1 cellular context compared by ENCODE assay signal in the genomic region with DNA sequence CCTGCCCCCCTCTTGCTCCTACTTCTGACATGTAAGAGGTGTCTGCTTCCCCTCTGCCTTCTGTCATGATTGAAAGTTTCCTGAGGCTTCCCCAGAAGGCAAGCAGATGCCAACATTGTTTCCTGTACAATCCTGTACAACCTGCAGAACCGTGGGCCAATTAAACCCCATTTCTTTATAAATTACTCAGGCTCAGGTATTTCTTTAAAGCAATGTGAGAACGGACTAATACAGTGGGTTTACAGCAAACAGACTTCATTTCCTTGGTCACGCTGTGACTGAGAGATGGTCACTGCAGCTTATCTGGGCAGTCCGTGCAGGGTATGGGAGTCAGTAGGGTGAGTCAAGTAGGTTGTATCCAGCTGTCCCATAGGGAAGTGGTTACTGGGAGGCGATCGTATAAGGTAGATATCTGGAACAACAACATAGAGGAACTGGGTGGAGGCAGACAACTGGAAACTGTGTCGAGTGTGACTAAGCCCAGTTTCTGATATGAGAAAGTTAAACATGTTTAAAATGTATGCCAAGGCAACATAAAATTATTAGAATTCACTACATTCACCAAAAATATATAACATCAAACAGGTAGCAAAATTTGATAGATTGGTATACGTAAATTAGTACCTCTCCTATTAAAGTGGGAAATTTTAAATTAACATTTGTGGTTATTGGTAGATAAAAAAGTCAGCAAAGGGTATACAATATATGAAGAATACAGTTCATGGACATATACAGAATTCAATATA.
A peak's percentile ranks its signal among the peaks of the same experiment; 100 is the strongest.
TF ChIP-seq lines count a peak whose summit lies in the region.

No MANE protein-coding gene starts in this region.

TF ChIP-seq in K562, 482 proteins besides CTCF, POLR2A, EP300 and RAD21 (continued from another document and continues in another):
- TF ChIP-seq MLX (CRISPR knock-in tag; conservative IDR thresholded peaks at IDR 0.05) = no peak
- TF ChIP-seq RBFOX2 (IDR thresholded peaks at IDR 0.05; ENCODE audit: low read depth, low read length) = no peak
- TF ChIP-seq MTF1 (CRISPR knock-in tag; IDR thresholded peaks at IDR 0.05; ENCODE audit: borderline replicate concordance) = no peak
- no peak for TF ChIP-seq ZNF253 (CRISPR knock-in tag; conservative IDR thresholded peaks at IDR 0.05)
- TF ChIP-seq RNF219 (CRISPR knock-in tag; IDR thresholded peaks at IDR 0.05) = no peak
- peak in 1 of 2 experiments; percentile 65; a peak in 1 of 4 replicates for TF ChIP-seq ZNF639 (CRISPR knock-in tag; conservative IDR thresholded peaks at IDR 0.05 in 1 of 2, IDR thresholded peaks at IDR 0.05 in 1 of 2)
- TF ChIP-seq TCF15 (CRISPR knock-in tag; IDR thresholded peaks at IDR 0.05) = no peak
- no peak for TF ChIP-seq IFI16 (CRISPR knock-in tag; IDR thresholded peaks at IDR 0.05)
- no peak for TF ChIP-seq POLR3G (IDR thresholded peaks at IDR 0.05; ENCODE audit: extremely low read depth, insufficient read length, insufficient replicate concordance)
- no peak for TF ChIP-seq TCF7 (IDR thresholded peaks at IDR 0.05; ENCODE audit: borderline replicate concordance)
- no peak for TF ChIP-seq CAMTA2 (CRISPR knock-in tag; conservative IDR thresholded peaks at IDR 0.05)
- no peak for TF ChIP-seq HNRNPK (IDR thresholded peaks at IDR 0.05; ENCODE audit: low read depth, low read length, poor library complexity, severe bottlenecking)
- no peak for TF ChIP-seq NKRF (IDR thresholded peaks at IDR 0.05; ENCODE audit: borderline replicate concordance)
- no peak for TF ChIP-seq ZNF696 (CRISPR knock-in tag; conservative IDR thresholded peaks at IDR 0.05)
- TF ChIP-seq ARID4B (CRISPR knock-in tag; IDR thresholded peaks at IDR 0.05) = no peak
- no peak for TF ChIP-seq ZBTB40 (IDR thresholded peaks at IDR 0.05)
- no peak for TF ChIP-seq ZBTB40 (CRISPR knock-in tag; IDR thresholded peaks at IDR 0.05)
- TF ChIP-seq HDAC1 (IDR thresholded peaks at IDR 0.05) = peak in 1 of 2 experiments; percentile 79; a peak in 2 of 4 replicates
- TF ChIP-seq HNRNPH1 (optimal IDR thresholded peaks at IDR 0.05; ENCODE audit: low read depth, low read length) = no peak
- TF ChIP-seq CBX8 (IDR thresholded peaks at IDR 0.05; ENCODE audit: borderline replicate concordance, extremely low read depth, low read depth, low read length, poor library complexity, severe bottlenecking) = no peak
- TF ChIP-seq, protein P1, sequence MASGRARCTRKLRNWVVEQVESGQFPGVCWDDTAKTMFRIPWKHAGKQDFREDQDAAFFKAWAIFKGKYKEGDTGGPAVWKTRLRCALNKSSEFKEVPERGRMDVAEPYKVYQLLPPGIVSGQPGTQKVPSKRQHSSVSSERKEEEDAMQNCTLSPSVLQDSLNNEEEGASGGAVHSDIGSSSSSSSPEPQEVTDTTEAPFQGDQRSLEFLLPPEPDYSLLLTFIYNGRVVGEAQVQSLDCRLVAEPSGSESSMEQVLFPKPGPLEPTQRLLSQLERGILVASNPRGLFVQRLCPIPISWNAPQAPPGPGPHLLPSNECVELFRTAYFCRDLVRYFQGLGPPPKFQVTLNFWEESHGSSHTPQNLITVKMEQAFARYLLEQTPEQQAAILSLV (tag; IDR thresholded peaks at IDR 0.05) = no peak
- TF ChIP-seq SREBF1 (IDR thresholded peaks at IDR 0.05; ENCODE audit: borderline replicate concordance, low read depth, low read length) = no peak
- TF ChIP-seq, protein P2, sequence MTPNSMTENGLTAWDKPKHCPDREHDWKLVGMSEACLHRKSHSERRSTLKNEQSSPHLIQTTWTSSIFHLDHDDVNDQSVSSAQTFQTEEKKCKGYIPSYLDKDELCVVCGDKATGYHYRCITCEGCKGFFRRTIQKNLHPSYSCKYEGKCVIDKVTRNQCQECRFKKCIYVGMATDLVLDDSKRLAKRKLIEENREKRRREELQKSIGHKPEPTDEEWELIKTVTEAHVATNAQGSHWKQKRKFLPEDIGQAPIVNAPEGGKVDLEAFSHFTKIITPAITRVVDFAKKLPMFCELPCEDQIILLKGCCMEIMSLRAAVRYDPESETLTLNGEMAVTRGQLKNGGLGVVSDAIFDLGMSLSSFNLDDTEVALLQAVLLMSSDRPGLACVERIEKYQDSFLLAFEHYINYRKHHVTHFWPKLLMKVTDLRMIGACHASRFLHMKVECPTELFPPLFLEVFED (CRISPR knock-in tag; conservative IDR thresholded peaks at IDR 0.05) = 0 out of 2 replicates have a peak, but pooled peaks have one; percentile 6
